In the genomic region with DNA sequence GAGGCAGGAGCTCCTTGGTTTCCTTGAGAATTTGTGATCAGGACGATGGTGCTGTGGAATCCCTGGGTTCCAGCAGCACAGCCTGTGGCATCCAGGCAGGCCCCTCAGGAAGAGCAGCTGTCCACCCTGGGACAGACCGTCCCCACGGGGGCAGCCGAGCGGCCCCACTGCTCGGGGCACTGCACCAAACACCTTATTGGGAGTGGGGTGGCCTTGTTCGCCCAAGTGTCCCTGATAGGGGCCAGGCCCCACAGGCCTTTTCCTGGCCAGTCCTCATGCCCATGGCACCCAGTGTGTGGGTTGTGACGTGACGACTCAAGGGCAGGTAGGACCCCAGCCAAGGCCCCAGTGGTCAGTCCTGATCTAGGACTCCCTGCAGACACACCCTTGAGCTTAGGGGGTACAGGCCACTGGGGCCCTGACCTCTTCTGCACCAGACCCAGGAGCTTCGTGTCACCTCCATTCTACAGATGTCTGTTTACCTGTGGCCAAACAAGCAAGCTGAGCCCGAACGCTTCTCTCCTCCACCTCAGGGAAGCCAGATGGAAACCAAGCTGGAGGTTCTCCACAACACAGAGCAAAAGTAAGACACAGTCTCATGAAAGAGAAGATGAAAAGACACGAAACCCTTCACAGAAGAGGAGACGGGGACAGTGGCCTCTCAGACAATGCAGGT, we compare ENCODE assay signal across 15 cellular contexts. TPM values are rescaled to one million over a fixed set of nuclear protein-coding genes. Genes with fewer than 3 reads are reported as not detected.
A peak's percentile ranks its signal among the peaks of the same experiment; 100 is the strongest.
DNase-seq lines count a peak whose midpoint lies in the region; ATAC-seq and TF ChIP-seq lines count a peak whose summit lies in the region.
"Had no signal": no experiment of that assay in that cellular context is flagged by ENCODE, and none has a peak within 500 bp of the region (broad histone marks: within the 10 kb centered on the region; RNA-seq: fewer than 3 reads in every experiment).

No MANE protein-coding gene starts in this region.

- DNase-seq in Right ventricle myocardium inferior (ENCODE audit: missing footprints) (peak; percentile 51), left ventricle myocardium superior (no peak), glutamatergic neuron (no peak), amniotic stem cell (lab: John Stamatoyannopoulos, UW) (no peak), NCI-H2081 treated with DMSO at 0.1 percent for 48 hours (lab: John Stamatoyannopoulos, UW) (no peak), Ammon's horn (ENCODE audit: low spot score) (no peak)
- peak; percentile 29 for DNase-seq in activated CD4-positive, alpha-beta memory T cell treated with anti-CD3 and anti-CD28 coated beads for 36 hours
- DNase-seq: DMS79, gastrocnemius medialis, GM23248, NCI-H2029 treated with DMSO at 0.1 percent for 48 hours, NCI-H82, Right ventricle myocardium superior had no signal

- CTCF ChIA-PET in activated CD4-positive, alpha-beta memory T cell treated with anti-CD3 and anti-CD28 coated beads for 36 hours (lab: Charles Lee): interaction anchor here (0.6 to 0.9 kb wide), 2 partner anchors 17 to 102 kb away, joined by 3 to 4 read pairs; no protein-coding TSS in a partner anchor

- 68% methylated on average over 14 of the region's 14 CpGs for WGBS in thymus

- peak overlapping the region; percentile 91 for H3K27ac Mint-ChIP-seq in activated CD4-positive, alpha-beta memory T cell treated with anti-CD3 and anti-CD28 coated beads for 36 hours
- H3K27ac Mint-ChIP-seq in glutamatergic neuron (ENCODE audit: unreplicated experiment): no peak overlapping the region

- intact Hi-C loops in Right ventricle myocardium inferior (cut with DNase I) (no loop called here), left ventricle myocardium superior (cut with micrococcal nuclease) (no loop called here)
- intact Hi-C loops in activated CD4-positive, alpha-beta memory T cell treated with anti-CD3 and anti-CD28 coated beads for 36 hours (cut with micrococcal nuclease): no loop called here

- ATAC-seq in Right ventricle myocardium inferior (no peak), left ventricle myocardium superior (no peak)
- ATAC-seq: gastrocnemius medialis had no signal

- peak overlapping the region; percentile 6 for H3K27ac ChIP-seq in thymus (ENCODE audit: low read depth)
- H3K27ac ChIP-seq: GM23248 had no signal

- peaks cover 39% of the 10 kb centered on the region for H3K4me1 ChIP-seq in thymus (ENCODE audit: control insufficient read depth, insufficient read depth, low read length)

- peaks cover 1% of the 10 kb centered on the region for H3K9me3 ChIP-seq in thymus (ENCODE audit: control insufficient read depth)
- H3K9me3 ChIP-seq: gastrocnemius medialis had no signal

- peaks cover 8% of the 10 kb centered on the region for H3K36me3 ChIP-seq in thymus (ENCODE audit: control insufficient read depth, insufficient read depth)
- H3K36me3 ChIP-seq: breast epithelium, gastrocnemius medialis had no signal

- no peaks in the 10 kb centered on the region for H3K27me3 ChIP-seq in thymus (ENCODE audit: control insufficient read depth, insufficient read depth)
- H3K27me3 ChIP-seq: breast epithelium, gastrocnemius medialis had no signal

- no peaks in the 10 kb centered on the region for H3K27me3 Mint-ChIP-seq in activated CD4-positive, alpha-beta memory T cell treated with anti-CD3 and anti-CD28 coated beads for 36 hours
- peaks cover 16% of the 10 kb centered on the region for H3K27me3 Mint-ChIP-seq in glutamatergic neuron (ENCODE audit: unreplicated experiment)

- POLR2A ChIA-PET in activated CD4-positive, alpha-beta memory T cell treated with anti-CD3 and anti-CD28 coated beads for 36 hours (lab: Charles Lee): interaction anchor here (1.1 to 1.6 kb wide), 6 partner anchors 9 to 107 kb away, joined by 3 to 5 read pairs (median 4); no protein-coding TSS in a partner anchor

- H3K4me1 Mint-ChIP-seq in activated CD4-positive, alpha-beta memory T cell treated with anti-CD3 and anti-CD28 coated beads for 36 hours (ENCODE audit: low read depth): peaks cover 53% of the 10 kb centered on the region
- H3K4me1 Mint-ChIP-seq in glutamatergic neuron (ENCODE audit: low read depth, unreplicated experiment): peaks cover 17% of the 10 kb centered on the region

- no peak overlapping the region for H3K4me3 ChIP-seq in thymus (ENCODE audit: low read length)
- H3K4me3 ChIP-seq: gastrocnemius medialis had no signal

- no peak for TF ChIP-seq CTCF in glutamatergic neuron (IDR thresholded peaks at IDR 0.05; ENCODE audit: partially characterized antibody, unreplicated experiment)

- peaks cover 19% of the 10 kb centered on the region for H3K36me3 Mint-ChIP-seq in activated CD4-positive, alpha-beta memory T cell treated with anti-CD3 and anti-CD28 coated beads for 36 hours
- peaks cover 9% of the 10 kb centered on the region for H3K36me3 Mint-ChIP-seq in glutamatergic neuron (ENCODE audit: unreplicated experiment)

- H3K4me3 Mint-ChIP-seq in activated CD4-positive, alpha-beta memory T cell treated with anti-CD3 and anti-CD28 coated beads for 36 hours: peak overlapping the region; percentile 72
- H3K4me3 Mint-ChIP-seq in glutamatergic neuron (ENCODE audit: unreplicated experiment): peak overlapping the region; percentile 34

- no peaks in the 10 kb centered on the region for H3K9me3 Mint-ChIP-seq in activated CD4-positive, alpha-beta memory T cell treated with anti-CD3 and anti-CD28 coated beads for 36 hours
- H3K9me3 Mint-ChIP-seq in glutamatergic neuron (ENCODE audit: unreplicated experiment): peaks cover 16% of the 10 kb centered on the region

RNA-seq across cellular contexts. Expression of a gene that starts 1.5 kb away (rescaled TPM):
- total RNA-seq in Right ventricle myocardium inferior: 17.5 TPM
- total RNA-seq in left ventricle myocardium superior: 18.7 TPM
- 10 to 100 TPM; 27.5 to 30.2 TPM for total RNA-seq in activated CD4-positive, alpha-beta memory T cell treated with anti-CD3 and anti-CD28 coated beads for 36 hours
- 73.7 TPM for total RNA-seq in glutamatergic neuron (ENCODE audit: unreplicated experiment)
- 43.6 TPM for polyA plus RNA-seq in thymus

RNA-seq across cellular contexts. Expression of a gene that starts 24.5 kb away (rescaled TPM):
- total RNA-seq in Right ventricle myocardium inferior (4.8 TPM), left ventricle myocardium superior (4.6 TPM), glutamatergic neuron (ENCODE audit: unreplicated experiment) (53.5 TPM)
- total RNA-seq in activated CD4-positive, alpha-beta memory T cell treated with anti-CD3 and anti-CD28 coated beads for 36 hours: 10 to 100 TPM; 18.4 TPM
- 6.4 TPM for polyA plus RNA-seq in thymus

Comparison
In these comparisons a context has a peak if more than half of its experiments do, and no peak if none do; other contexts are left out.
1. DNase-seq: peak in Right ventricle myocardium inferior (single experiment) and activated CD4-positive, alpha-beta memory T cell treated with anti-CD3 and anti-CD28 coated beads for 36 hours (single experiment); none in left ventricle myocardium superior (single experiment), glutamatergic neuron (single experiment), amniotic stem cell (single experiment), NCI-H2081 treated with DMSO at 0.1 percent for 48 hours (single experiment) and Ammon's horn (single experiment).